In the genomic region with DNA sequence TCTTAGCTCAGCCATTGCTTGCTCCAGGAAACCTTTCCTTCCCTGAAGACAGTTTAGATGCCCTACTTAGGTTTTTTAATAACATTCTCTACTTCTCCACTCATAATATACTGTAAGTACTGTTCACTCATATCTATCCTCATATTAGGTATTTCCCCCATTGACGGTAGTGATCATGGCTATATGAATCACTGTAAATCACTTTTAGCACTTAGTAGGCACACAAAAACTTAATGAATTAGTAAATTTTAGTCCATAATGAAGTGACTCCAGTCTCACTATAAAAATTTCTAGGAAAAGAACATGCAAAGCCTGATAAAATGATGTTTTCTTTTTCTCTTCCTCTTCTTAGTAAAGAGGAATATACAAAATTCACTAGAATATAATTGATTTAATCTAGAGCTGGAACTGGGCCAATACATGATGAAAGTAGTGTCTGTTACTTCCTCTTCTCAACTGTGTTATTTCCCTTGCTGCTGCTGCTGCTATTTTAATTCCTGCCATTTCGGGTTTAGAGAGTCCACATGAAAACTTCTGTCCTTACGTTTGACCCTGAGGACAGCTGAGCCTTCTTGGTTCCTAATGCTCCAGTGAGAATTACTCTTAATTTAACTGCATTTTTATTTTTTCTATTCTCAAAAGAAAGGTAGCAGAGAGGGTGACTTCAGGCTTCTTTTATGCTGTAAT, we compare ENCODE assay signal across 9 cellular contexts.
A peak's percentile ranks its signal among the peaks of the same experiment; 100 is the strongest.
DNase-seq lines count a peak whose midpoint lies in the region; ATAC-seq and TF ChIP-seq lines count a peak whose summit lies in the region.
"Had no signal": no experiment of that assay in that cellular context is flagged by ENCODE, and none has a peak within 500 bp of the region (broad histone marks: within the 10 kb centered on the region; RNA-seq: fewer than 3 reads in every experiment).

No MANE protein-coding gene starts in this region.

- H3K9me3 Mint-ChIP-seq in activated CD4-positive, alpha-beta T cell treated with anti-CD3 and anti-CD28 coated beads, Interleukin-2, amount 10 ng/mL, durations not matched to agents 24 days and 14 days: no peaks in the 10 kb centered on the region
- no peaks in the 10 kb centered on the region for H3K9me3 Mint-ChIP-seq in activated CD4-positive, alpha-beta memory T cell treated with anti-CD3 and anti-CD28 coated beads for 36 hours
- H3K9me3 Mint-ChIP-seq in neural progenitor cell (no peaks in the 10 kb centered on the region), GM23338 (no peaks in the 10 kb centered on the region)

- no peaks in the 10 kb centered on the region for H3F3A ChIP-seq in neural progenitor cell (ENCODE audit: low read depth)
- H3F3A ChIP-seq in GM23338 (replicated peaks; ENCODE audit: low read depth): no peaks in the 10 kb centered on the region

- DNase-seq in activated CD4-positive, alpha-beta T cell treated with anti-CD3 and anti-CD28 coated beads, Interleukin-2, amount 10 ng/mL, durations not matched to agents 24 days and 14 days: no peak
- no peak for DNase-seq in activated CD4-positive, alpha-beta T cell treated with anti-CD3 and anti-CD28 coated beads, Interleukin-2, amount 50 U/mL, for 4 hours
- no peak for DNase-seq in activated CD4-positive, alpha-beta memory T cell treated with anti-CD3 and anti-CD28 coated beads for 36 hours
- DNase-seq in neural progenitor cell (ENCODE audit: low spot score) (no peak), HT-29 (ENCODE audit: low spot score) (no peak), GM23338 (ENCODE audit: low spot score) (no peak)
- DNase-seq in stimulated activated naive CD4-positive, alpha-beta T cell treated with Interleukin-2 at 50 U/mL for 16 hours (lab: John Stamatoyannopoulos, UW): no peak

- H3K27ac Mint-ChIP-seq in activated CD4-positive, alpha-beta T cell treated with anti-CD3 and anti-CD28 coated beads, Interleukin-2, amount 10 ng/mL, durations not matched to agents 24 days and 14 days: peak overlapping the region; percentile 14
- H3K27ac Mint-ChIP-seq in activated CD4-positive, alpha-beta memory T cell treated with anti-CD3 and anti-CD28 coated beads for 36 hours: peak overlapping the region; percentile 47
- H3K27ac Mint-ChIP-seq in neural progenitor cell (no peak overlapping the region), GM23338 (no peak overlapping the region)

- CTCF ChIA-PET in activated CD4-positive, alpha-beta memory T cell treated with anti-CD3 and anti-CD28 coated beads for 36 hours (lab: Charles Lee): interaction anchor here (0.6 to 1.4 kb wide), 4 partner anchors 12 to 229 kb away, joined by 3 to 5 read pairs (median 4); no protein-coding TSS in a partner anchor

- TF ChIP-seq CTCF in neural progenitor cell (IDR thresholded peaks at IDR 0.05) (no peak), GM23338 (conservative IDR thresholded peaks at IDR 0.05; ENCODE audit: low read depth in 2 of 2) (no peak)

- H3K9ac ChIP-seq in neural progenitor cell: no peak overlapping the region

- H2AFZ ChIP-seq in neural progenitor cell (replicated peaks) (no peak overlapping the region), GM23338 (no peak overlapping the region)

- H3K4me1 ChIP-seq in neural progenitor cell (no peaks in the 10 kb centered on the region), GM23338 (ENCODE audit: insufficient read depth) (peaks cover 6% of the 10 kb centered on the region)

- no peaks in the 10 kb centered on the region for H4K20me1 ChIP-seq in neural progenitor cell (ENCODE audit: low read depth)
- no peaks in the 10 kb centered on the region for H4K20me1 ChIP-seq in GM23338 (replicated peaks; ENCODE audit: insufficient read depth)

- H3K9me2 ChIP-seq in GM23338 (ENCODE audit: insufficient read depth): no peaks in the 10 kb centered on the region

- no peaks in the 10 kb centered on the region for H3K27me3 ChIP-seq in neural progenitor cell
- no peaks in the 10 kb centered on the region for H3K27me3 ChIP-seq in GM23338 (ENCODE audit: insufficient read depth)
- H3K27me3 ChIP-seq: SJCRH30 had no signal

- H3K27ac ChIP-seq in neural progenitor cell: peak overlapping the region; percentile 6
- no peak overlapping the region for H3K27ac ChIP-seq in GM23338 (ENCODE audit: low read depth)
- H3K27ac ChIP-seq: SJCRH30 had no signal

- intact Hi-C loops in activated CD4-positive, alpha-beta T cell treated with anti-CD3 and anti-CD28 coated beads, Interleukin-2, amount 10 ng/mL, durations not matched to agents 24 days and 14 days (cut with micrococcal nuclease): loop anchor here (5.0 kb wide), 1 partner anchor 88 kb away; no protein-coding TSS in a partner anchor
- intact Hi-C loops in activated CD4-positive, alpha-beta memory T cell treated with anti-CD3 and anti-CD28 coated beads for 36 hours (cut with micrococcal nuclease): loop anchor here (1.0 to 2.0 kb wide), 2 partner anchors 52 to 73 kb away; partner anchors contain the start of gene LNPEP

- H3K27me3 Mint-ChIP-seq in activated CD4-positive, alpha-beta T cell treated with anti-CD3 and anti-CD28 coated beads, Interleukin-2, amount 10 ng/mL, durations not matched to agents 24 days and 14 days: no peaks in the 10 kb centered on the region
- H3K27me3 Mint-ChIP-seq in activated CD4-positive, alpha-beta memory T cell treated with anti-CD3 and anti-CD28 coated beads for 36 hours: no peaks in the 10 kb centered on the region
- H3K27me3 Mint-ChIP-seq in neural progenitor cell (ENCODE audit: insufficient read depth, low read depth) (no peaks in the 10 kb centered on the region), GM23338 (ENCODE audit: insufficient read depth, low read depth, poor library complexity) (no peaks in the 10 kb centered on the region)

- H3K4me3 ChIP-seq in neural progenitor cell (no peak overlapping the region), GM23338 (no peak overlapping the region)
- H3K4me3 ChIP-seq: SJCRH30 had no signal

- H3K9me3 ChIP-seq in neural progenitor cell (ENCODE audit: low read depth): no peaks in the 10 kb centered on the region
- H3K9me3 ChIP-seq: SJCRH30 had no signal

- H3K4me3 Mint-ChIP-seq in activated CD4-positive, alpha-beta T cell treated with anti-CD3 and anti-CD28 coated beads, Interleukin-2, amount 10 ng/mL, durations not matched to agents 24 days and 14 days: no peak overlapping the region
- no peak overlapping the region for H3K4me3 Mint-ChIP-seq in activated CD4-positive, alpha-beta memory T cell treated with anti-CD3 and anti-CD28 coated beads for 36 hours
- H3K4me3 Mint-ChIP-seq in neural progenitor cell (no peak overlapping the region), GM23338 (no peak overlapping the region)

- peaks cover 13% of the 10 kb centered on the region for H3K4me1 Mint-ChIP-seq in activated CD4-positive, alpha-beta T cell treated with anti-CD3 and anti-CD28 coated beads, Interleukin-2, amount 10 ng/mL, durations not matched to agents 24 days and 14 days
- H3K4me1 Mint-ChIP-seq in activated CD4-positive, alpha-beta memory T cell treated with anti-CD3 and anti-CD28 coated beads for 36 hours (ENCODE audit: low read depth): peaks cover 19% of the 10 kb centered on the region
- no peaks in the 10 kb centered on the region for H3K4me1 Mint-ChIP-seq in neural progenitor cell
- peaks cover 9% of the 10 kb centered on the region; the same call in 2 of the 3 replicates for H3K4me1 Mint-ChIP-seq in GM23338

- H3K36me3 ChIP-seq in neural progenitor cell (no peaks in the 10 kb centered on the region), GM23338 (ENCODE audit: insufficient read depth) (no peaks in the 10 kb centered on the region)

- peak; percentile 76 for ATAC-seq in HG03135 (IDR thresholded peaks at IDR 0.05; ENCODE audit: unreplicated experiment)
- no peak for ATAC-seq in GM23338

- POLR2A ChIA-PET in activated CD4-positive, alpha-beta memory T cell treated with anti-CD3 and anti-CD28 coated beads for 36 hours (lab: Charles Lee): no interaction called here

- peaks cover 42% of the 10 kb centered on the region for H3K36me3 Mint-ChIP-seq in activated CD4-positive, alpha-beta T cell treated with anti-CD3 and anti-CD28 coated beads, Interleukin-2, amount 10 ng/mL, durations not matched to agents 24 days and 14 days (ENCODE audit: low read depth)
- peaks cover 23% of the 10 kb centered on the region for H3K36me3 Mint-ChIP-seq in activated CD4-positive, alpha-beta memory T cell treated with anti-CD3 and anti-CD28 coated beads for 36 hours
- peaks cover 2% of the 10 kb centered on the region for H3K36me3 Mint-ChIP-seq in neural progenitor cell
- no peaks in the 10 kb centered on the region for H3K36me3 Mint-ChIP-seq in GM23338 (ENCODE audit: low read depth)

- H3K4me2 ChIP-seq in neural progenitor cell: no peak overlapping the region
- H3K4me2 ChIP-seq in GM23338: no peak overlapping the region

- H3K79me2 ChIP-seq in neural progenitor cell (ENCODE audit: low read depth) (no peaks in the 10 kb centered on the region), GM23338 (replicated peaks; ENCODE audit: insufficient read depth) (no peaks in the 10 kb centered on the region)

TF ChIP-seq in GM23338, 12 proteins besides CTCF, POLR2A, EP300 and RAD21 (continues in another document):
- no peak for TF ChIP-seq ZNF114 (CRISPR knock-in tag; IDR thresholded peaks at IDR 0.05)
- no peak for TF ChIP-seq POLR2AphosphoS5 (IDR thresholded peaks at IDR 0.05; ENCODE audit: low read depth)
- TF ChIP-seq, protein P1, sequence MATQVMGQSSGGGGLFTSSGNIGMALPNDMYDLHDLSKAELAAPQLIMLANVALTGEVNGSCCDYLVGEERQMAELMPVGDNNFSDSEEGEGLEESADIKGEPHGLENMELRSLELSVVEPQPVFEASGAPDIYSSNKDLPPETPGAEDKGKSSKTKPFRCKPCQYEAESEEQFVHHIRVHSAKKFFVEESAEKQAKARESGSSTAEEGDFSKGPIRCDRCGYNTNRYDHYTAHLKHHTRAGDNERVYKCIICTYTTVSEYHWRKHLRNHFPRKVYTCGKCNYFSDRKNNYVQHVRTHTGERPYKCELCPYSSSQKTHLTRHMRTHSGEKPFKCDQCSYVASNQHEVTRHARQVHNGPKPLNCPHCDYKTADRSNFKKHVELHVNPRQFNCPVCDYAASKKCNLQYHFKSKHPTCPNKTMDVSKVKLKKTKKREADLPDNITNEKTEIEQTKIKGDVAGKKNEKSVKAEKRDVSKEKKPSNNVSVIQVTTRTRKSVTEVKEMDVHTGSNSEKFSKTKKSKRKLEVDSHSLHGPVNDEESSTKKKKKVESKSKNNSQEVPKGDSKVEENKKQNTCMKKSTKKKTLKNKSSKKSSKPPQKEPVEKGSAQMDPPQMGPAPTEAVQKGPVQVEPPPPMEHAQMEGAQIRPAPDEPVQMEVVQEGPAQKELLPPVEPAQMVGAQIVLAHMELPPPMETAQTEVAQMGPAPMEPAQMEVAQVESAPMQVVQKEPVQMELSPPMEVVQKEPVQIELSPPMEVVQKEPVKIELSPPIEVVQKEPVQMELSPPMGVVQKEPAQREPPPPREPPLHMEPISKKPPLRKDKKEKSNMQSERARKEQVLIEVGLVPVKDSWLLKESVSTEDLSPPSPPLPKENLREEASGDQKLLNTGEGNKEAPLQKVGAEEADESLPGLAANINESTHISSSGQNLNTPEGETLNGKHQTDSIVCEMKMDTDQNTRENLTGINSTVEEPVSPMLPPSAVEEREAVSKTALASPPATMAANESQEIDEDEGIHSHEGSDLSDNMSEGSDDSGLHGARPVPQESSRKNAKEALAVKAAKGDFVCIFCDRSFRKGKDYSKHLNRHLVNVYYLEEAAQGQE (IDR thresholded peaks at IDR 0.05; ENCODE audit: unreplicated experiment): no peak
- no peak for TF ChIP-seq EZH2phosphoT487 (IDR thresholded peaks at IDR 0.05; ENCODE audit: unreplicated experiment)
- no peak for TF ChIP-seq NANOG (IDR thresholded peaks at IDR 0.05; ENCODE audit: borderline replicate concordance)

Comparison
In these comparisons a context has a peak if more than half of its experiments do, and no peak if none do; other contexts are left out.
1. H3K27ac Mint-ChIP-seq: peak in activated CD4-positive, alpha-beta T cell treated with anti-CD3 and anti-CD28 coated beads, Interleukin-2, amount 10 ng/mL, durations not matched to agents 24 days and 14 days (single experiment) and activated CD4-positive, alpha-beta memory T cell treated with anti-CD3 and anti-CD28 coated beads for 36 hours (single experiment); none in neural progenitor cell (single experiment) and GM23338 (single experiment).